8 cellular contexts compared by ENCODE assay signal in genomic region chr12:53727310-53728041, GRCh38. TPM values are rescaled to one million over a fixed set of nuclear protein-coding genes. Genes with fewer than 3 reads are reported as not detected.
DNase-seq lines count a peak whose midpoint lies in the region; ATAC-seq and TF ChIP-seq lines count a peak whose summit lies in the region.

Gene CALCOCO1 (minus strand): TSS chr12:53727452. CDS start chr12:53725242, 2,210 bp downstream.

- TF ChIP-seq CTCF in upper lobe of right lung (IDR thresholded peaks at IDR 0.05), result no peak

- H3K27ac ChIP-seq in upper lobe of right lung, result peak within 1 kb of the TSS; percentile 88

- H3K9me3 ChIP-seq in T-helper 17 cell (ENCODE audit: control insufficient read depth, low read length, poor library complexity, severe bottlenecking) (no peaks in the 10 kb centered on the region), upper lobe of right lung (no peaks in the 10 kb centered on the region)

- peak; percentile 53 for TF ChIP-seq POLR2A in GM15510 (IDR thresholded peaks at IDR 0.05; ENCODE audit: borderline replicate concordance, extremely low read depth, insufficient read length)

- ATAC-seq in HG02885 (IDR thresholded peaks at IDR 0.05; ENCODE audit: poor library complexity, unreplicated experiment), result peak; percentile 99
- ATAC-seq in T-helper 17 cell, result peak; percentile 98
- ATAC-seq in left cardiac atrium, result peak; percentile 100
- peak; percentile 99 for ATAC-seq in upper lobe of right lung

- peaks cover 24% of the 10 kb centered on the region for H3K36me3 ChIP-seq in upper lobe of right lung

- peaks cover 21% of the 10 kb centered on the region for H3K4me1 Mint-ChIP-seq in T-helper 17 cell

- peak within 1 kb of the TSS; percentile 99 for H3K4me3 Mint-ChIP-seq in T-helper 17 cell

- no peaks in the 10 kb centered on the region for H3K27me3 ChIP-seq in upper lobe of right lung

- intact Hi-C loops in left cardiac atrium (cut with DNase I) (no loop called here), posterior vena cava (cut with DNase I) (no loop called here), upper lobe of right lung (cut with DNase I) (no loop called here)

- peak within 1 kb of the TSS; percentile 89 for H3K4me3 ChIP-seq in upper lobe of right lung

- H3K27ac Mint-ChIP-seq in T-helper 17 cell, result peak within 1 kb of the TSS; percentile 91

- DNase-seq in NCI-H1694 treated with DMSO at 0.1 percent for 48 hours (lab: John Stamatoyannopoulos, UW), result peak; percentile 97
- DNase-seq in T-helper 17 cell, result peak; percentile 90 to 94 (median 91)
- DNase-seq in amygdala (lab: John Stamatoyannopoulos, UW), result peak; percentile 47 to 100 (median 98)
- peak; percentile 98 for DNase-seq in left cardiac atrium
- peak; percentile 99 for DNase-seq in posterior vena cava (ENCODE audit: low spot score)
- DNase-seq in upper lobe of right lung, result peak; percentile 99

- peaks cover 21% of the 10 kb centered on the region for H3K4me1 ChIP-seq in upper lobe of right lung

- H3K27me3 Mint-ChIP-seq in T-helper 17 cell, result no peaks in the 10 kb centered on the region

- H3K36me3 Mint-ChIP-seq in T-helper 17 cell (ENCODE audit: low read depth), result peaks cover 8% of the 10 kb centered on the region

RNA-seq across cellular contexts. Expression of gene CALCOCO1, which starts in this region (rescaled TPM):
- total RNA-seq in T-helper 17 cell, result 100 to 1,000 TPM; 108 to 134 TPM
- 100 to 1,000 TPM; 141 to 160 TPM for total RNA-seq in left cardiac atrium
- total RNA-seq in posterior vena cava, result 100 to 1,000 TPM; 124 to 131 TPM
- 191 TPM for total RNA-seq in upper lobe of right lung

Comparison
In these comparisons a context has a peak if more than half of its experiments do, and no peak if none do; other contexts are left out.
1. Peak in every context shown above with its lines: DNase-seq, ATAC-seq, H3K4me3 ChIP-seq and H3K27ac ChIP-seq.